In genomic region chr4:153901220-153901619, GRCh38 we compare ENCODE assay signal across 19 cellular contexts.
DNase-seq lines count a peak whose midpoint lies in the region; ATAC-seq lines count a peak whose summit lies in the region.
"Had no signal": no experiment of that assay in that cellular context is flagged by ENCODE, and none has a peak within 500 bp of the region (broad histone marks: within the 10 kb centered on the region; RNA-seq: fewer than 3 reads in every experiment).

No MANE protein-coding gene starts in this region.

- no peak for ATAC-seq in activated CD4-positive, alpha-beta T cell treated with anti-CD3 and anti-CD28 coated beads for 36 hours
- ATAC-seq: HepG2 had no signal

- intact Hi-C loops in activated CD4-positive, alpha-beta T cell treated with anti-CD3 and anti-CD28 coated beads for 36 hours (cut with DNase I, micrococcal nuclease) = no loop called here

- DNase-seq in NOMO-1 treated with DMSO at 0.1 percent for 48 hours (lab: John Stamatoyannopoulos, UW; ENCODE audit: unreplicated experiment) = peak; percentile 16
- no peak for DNase-seq in NOMO-1 treated with dmso at 0.1 percent for 144 hours (lab: John Stamatoyannopoulos, UW; ENCODE audit: unreplicated experiment)
- DNase-seq in RPMI8226 = peak; percentile 8
- peak; percentile 35 for DNase-seq in midbrain (lab: John Stamatoyannopoulos, UW)
- DNase-seq in central memory CD4-positive, alpha-beta T cell = no peak
- DNase-seq in COLO668 (lab: John Stamatoyannopoulos, UW; ENCODE audit: unreplicated experiment) = no peak
- DNase-seq in activated CD4-positive, alpha-beta T cell treated with anti-CD3 and anti-CD28 coated beads for 36 hours = no peak
- DNase-seq: 8988T, ACHN, DMS153, DND-41, H7, Kasumi-1, NCI-H2029 treated with DMSO at 0.1 percent for 48 hours, NCI-H69, OCI-M1, Peyer's patch, SIG-M5 had no signal

- H3K4me3 Mint-ChIP-seq in activated CD4-positive, alpha-beta T cell treated with anti-CD3 and anti-CD28 coated beads for 36 hours = no peak overlapping the region

- H3K27ac Mint-ChIP-seq in activated CD4-positive, alpha-beta T cell treated with anti-CD3 and anti-CD28 coated beads for 36 hours = no peak overlapping the region

- H3K4me1 Mint-ChIP-seq in activated CD4-positive, alpha-beta T cell treated with anti-CD3 and anti-CD28 coated beads for 36 hours = no peaks in the 10 kb centered on the region

- H3K9me3 Mint-ChIP-seq in activated CD4-positive, alpha-beta T cell treated with anti-CD3 and anti-CD28 coated beads for 36 hours (ENCODE audit: low read depth) = no peaks in the 10 kb centered on the region

- H3K27me3 Mint-ChIP-seq in activated CD4-positive, alpha-beta T cell treated with anti-CD3 and anti-CD28 coated beads for 36 hours = peaks cover 24% of the 10 kb centered on the region

- POLR2A ChIA-PET in activated CD4-positive, alpha-beta T cell treated with anti-CD3 and anti-CD28 coated beads for 36 hours (lab: Charles Lee) = no interaction called here

- H3K36me3 Mint-ChIP-seq in activated CD4-positive, alpha-beta T cell treated with anti-CD3 and anti-CD28 coated beads for 36 hours (ENCODE audit: low read depth) = no peaks in the 10 kb centered on the region

- CTCF ChIA-PET in activated CD4-positive, alpha-beta T cell treated with anti-CD3 and anti-CD28 coated beads for 36 hours (lab: Charles Lee) = no interaction called here

Comparison
In these comparisons a context has a peak if more than half of its experiments do, and no peak if none do; other contexts are left out.
1. DNase-seq: peak in NOMO-1 treated with DMSO at 0.1 percent for 48 hours (single experiment), RPMI8226 (single experiment) and midbrain (single experiment); none in NOMO-1 treated with dmso at 0.1 percent for 144 hours (single experiment), central memory CD4-positive, alpha-beta T cell (single experiment), COLO668 (single experiment) and activated CD4-positive, alpha-beta T cell treated with anti-CD3 and anti-CD28 coated beads for 36 hours (single experiment).